16 cellular contexts compared by ENCODE assay signal in the genomic region with DNA sequence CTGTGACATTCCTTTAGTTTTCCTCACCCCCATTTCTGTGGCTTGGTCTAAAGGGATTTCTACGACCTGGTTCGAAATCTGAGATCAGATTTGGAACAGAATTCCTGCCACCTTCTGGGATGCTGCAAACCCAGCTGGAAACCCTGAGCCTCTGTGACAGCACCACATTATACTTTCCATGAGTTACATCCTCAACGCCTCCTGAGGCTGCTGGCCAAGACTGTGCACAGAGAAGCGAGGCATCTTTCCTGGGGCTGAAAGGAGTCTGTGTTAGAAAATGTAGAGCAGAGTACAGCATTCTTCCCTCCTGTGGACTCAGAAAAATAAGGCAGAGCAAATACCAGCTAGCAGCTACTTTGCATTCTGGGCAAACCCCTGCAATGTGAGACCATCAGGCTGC.
A peak's percentile ranks its signal among the peaks of the same experiment; 100 is the strongest.
DNase-seq lines count a peak whose midpoint lies in the region; ATAC-seq, FAIRE-seq and TF ChIP-seq lines count a peak whose summit lies in the region.
"Had no signal": no experiment of that assay in that cellular context is flagged by ENCODE, and none has a peak within 500 bp of the region (broad histone marks: within the 10 kb centered on the region; RNA-seq: fewer than 3 reads in every experiment).

No MANE protein-coding gene starts in this region.

- BruUV-seq in HepG2 (replicated peaks; lab: Mats Ljungman, UMichigan) (no TSS peak), PC-3 (replicated peaks; lab: Mats Ljungman, UMichigan) (no TSS peak)

- no peak overlapping the region for H3K27ac ChIP-seq in HepG2 (ENCODE audit: extremely low read length, insufficient read depth, low read length)
- H3K27ac ChIP-seq in right lobe of liver: no peak overlapping the region
- no peak overlapping the region for H3K27ac ChIP-seq in PC-3 (ENCODE audit: low read length)
- H3K27ac ChIP-seq: 22Rv1, RWPE1 had no signal

- H3K4me3 ChIP-seq in HepG2 (replicated peaks in 1 of 3; ENCODE audit: insufficient read depth in 1 of 3, low read depth in 2 of 3, low read length in 3 of 3) (no peak overlapping the region), right lobe of liver (no peak overlapping the region), PC-3 (ENCODE audit: low read length) (no peak overlapping the region), lower leg skin (ENCODE audit: low read depth, poor library complexity, severe bottlenecking) (no peak overlapping the region)
- H3K4me3 ChIP-seq: GM12878 had no signal

- intact Hi-C loops in HepG2 (cut with micrococcal nuclease; ENCODE audit: unreplicated experiment): no loop called here
- intact Hi-C loops in right lobe of liver (cut with DNase I): no loop called here
- intact Hi-C loops in PC-3 (cut with micrococcal nuclease): no loop called here
- intact Hi-C loops in lower leg skin (cut with DNase I; ENCODE audit: low total_unique reads): no loop called here

- POLR2A ChIA-PET in HepG2 (lab: Yijun Ruan, JAX) (no interaction called here), PC-3 (lab: Charles Lee; ENCODE audit: unreplicated experiment) (no interaction called here)

- no peaks in the 10 kb centered on the region for H4K20me1 ChIP-seq in HepG2 (ENCODE audit: insufficient read depth, low read length)
- H4K20me1 ChIP-seq in PC-3 (ENCODE audit: low read length): no peaks in the 10 kb centered on the region

- ATAC-seq in HepG2: 0 out of 3 replicates have a peak, but pooled peaks have one; percentile 13
- no peak for ATAC-seq in right lobe of liver
- ATAC-seq in PC-3: no peak
- ATAC-seq: CD8-positive, alpha-beta T cell; GM12878 had no signal

- no peaks in the 10 kb centered on the region for H3K9me2 ChIP-seq in PC-3 (replicated peaks; ENCODE audit: low read length)

- in situ Hi-C loops in HepG2 (cut with HindIII; ENCODE audit: extremely low pct_ligation_motif_present, low pct_unique_long_range_greater_than_20kb): no loop called here

- no peak overlapping the region for H3K4me2 ChIP-seq in HepG2 (ENCODE audit: low read depth, low read length)
- no peak overlapping the region for H3K4me2 ChIP-seq in PC-3 (ENCODE audit: low read length)

- TF ChIP-seq POLR2A in HepG2 (IDR thresholded peaks at IDR 0.05; ENCODE audit: insufficient read depth in 1 of 2, low read depth in 2 of 2, low read length in 2 of 2) (no peak), right lobe of liver (IDR thresholded peaks at IDR 0.05) (no peak), lower leg skin (IDR thresholded peaks at IDR 0.05) (no peak)

- FAIRE-seq in HepG2 (lab: Jason Lieb, UNC): no peak
- FAIRE-seq: G401.6, GM12878 had no signal

- H3K9me3 ChIP-seq in HepG2 (ENCODE audit: low read length) (no peaks in the 10 kb centered on the region), right lobe of liver (no peaks in the 10 kb centered on the region), PC-3 (ENCODE audit: low read length) (no peaks in the 10 kb centered on the region)

- no peak for TF ChIP-seq RAD21 in HepG2 (CRISPR knock-in tag; IDR thresholded peaks at IDR 0.05)

- TF ChIP-seq CTCF in HepG2 (CRISPR knock-in tag; IDR thresholded peaks at IDR 0.05) (no peak), right lobe of liver (IDR thresholded peaks at IDR 0.05) (no peak), PC-3 (conservative IDR thresholded peaks at IDR 0.05; ENCODE audit: low read depth, low read length) (no peak), lower leg skin (IDR thresholded peaks at IDR 0.05) (no peak)

- no peaks in the 10 kb centered on the region for H3K27me3 ChIP-seq in HepG2 (ENCODE audit: control insufficient read depth in 1 of 2, insufficient read depth in 2 of 2, low read length in 2 of 2)
- no peaks in the 10 kb centered on the region for H3K27me3 ChIP-seq in right lobe of liver
- no peaks in the 10 kb centered on the region for H3K27me3 ChIP-seq in PC-3 (ENCODE audit: low read length)

- no peak overlapping the region for H2AFZ ChIP-seq in HepG2 (ENCODE audit: low read length)
- no peak overlapping the region for H2AFZ ChIP-seq in PC-3 (ENCODE audit: low read length)

- H3K4me1 ChIP-seq in HepG2 (ENCODE audit: insufficient read depth, low read length) (peaks cover 8% of the 10 kb centered on the region), right lobe of liver (no peaks in the 10 kb centered on the region), PC-3 (ENCODE audit: insufficient read depth, low read length) (no peaks in the 10 kb centered on the region; the same call in 1 of the 2 replicates)

- no peak overlapping the region for H3K9ac ChIP-seq in HepG2 (ENCODE audit: insufficient read depth, low read depth, low read length)
- H3K9ac ChIP-seq in PC-3 (ENCODE audit: low read length): no peak overlapping the region

- H3K36me3 ChIP-seq in HepG2 (replicated peaks in 1 of 2; ENCODE audit: control insufficient read depth in 1 of 2, insufficient read depth in 2 of 2, low read length in 2 of 2) (no peaks in the 10 kb centered on the region), right lobe of liver (no peaks in the 10 kb centered on the region), PC-3 (ENCODE audit: low read depth, low read length) (no peaks in the 10 kb centered on the region)

- DNase-seq in HepG2 (ENCODE audit: low spot score): no peak
- DNase-seq in right lobe of liver: no peak
- peak; percentile 17 for DNase-seq in globus pallidus (ENCODE audit: low spot score)
- DNase-seq in occipital lobe (lab: John Stamatoyannopoulos, UW): peak; percentile 17
- DNase-seq in cerebellar cortex (ENCODE audit: low spot score): no peak
- no peak for DNase-seq in PC-3
- no peak for DNase-seq in lower leg skin (ENCODE audit: low spot score in 2 of 2)
- DNase-seq in NCI-H748 treated with DMSO at 0.1 percent for 48 hours (lab: John Stamatoyannopoulos, UW): no peak
- DNase-seq: CD8-positive, alpha-beta T cell; KG1; NCI-H2081 treated with DMSO at 0.1 percent for 48 hours; NCI-H524 treated with DMSO at 0.1 percent for 48 hours had no signal

- H3F3A ChIP-seq in PC-3 (ENCODE audit: low read length, unreplicated experiment): no peaks in the 10 kb centered on the region

- TF ChIP-seq EP300 in HepG2 (IDR thresholded peaks at IDR 0.05; ENCODE audit: low read depth in 2 of 2, low read length in 2 of 2) (no peak), HepG2 (CRISPR knock-in tag; IDR thresholded peaks at IDR 0.05; ENCODE audit: borderline replicate concordance) (no peak)

- WGBS in HepG2 (ENCODE audit: low lambda C conversion rate): 7% methylated on average over 4 of the region's 4 CpGs
- 33% methylated on average over 1 of the region's 4 CpGs for WGBS in right lobe of liver (ENCODE audit: insufficient coverage, low coverage, low lambda C conversion rate, missing lambda C conversion rate)
- WGBS in lower leg skin, 2 donors: 24 to 34% methylated on average over 4 of the region's 4 CpGs

- H3K79me2 ChIP-seq in HepG2 (ENCODE audit: insufficient read depth, low read length) (no peaks in the 10 kb centered on the region), PC-3 (ENCODE audit: low read length) (no peaks in the 10 kb centered on the region)

- CTCF ChIA-PET in HepG2 (lab: Yijun Ruan, JAX; ENCODE audit: low intra/inter-chr PET ratio, low total read pairs): no interaction called here
- CTCF ChIA-PET in PC-3 (lab: Charles Lee): no interaction called here

TF ChIP-seq in HepG2, 621 proteins besides CTCF, POLR2A, EP300 and RAD21 (continues in another document):
- TF ChIP-seq ZBTB20 (CRISPR knock-in tag; IDR thresholded peaks at IDR 0.05; ENCODE audit: borderline replicate concordance, low read depth): no peak
- no peak for TF ChIP-seq ADNP (CRISPR knock-in tag; IDR thresholded peaks at IDR 0.05)
- TF ChIP-seq, protein P1, sequence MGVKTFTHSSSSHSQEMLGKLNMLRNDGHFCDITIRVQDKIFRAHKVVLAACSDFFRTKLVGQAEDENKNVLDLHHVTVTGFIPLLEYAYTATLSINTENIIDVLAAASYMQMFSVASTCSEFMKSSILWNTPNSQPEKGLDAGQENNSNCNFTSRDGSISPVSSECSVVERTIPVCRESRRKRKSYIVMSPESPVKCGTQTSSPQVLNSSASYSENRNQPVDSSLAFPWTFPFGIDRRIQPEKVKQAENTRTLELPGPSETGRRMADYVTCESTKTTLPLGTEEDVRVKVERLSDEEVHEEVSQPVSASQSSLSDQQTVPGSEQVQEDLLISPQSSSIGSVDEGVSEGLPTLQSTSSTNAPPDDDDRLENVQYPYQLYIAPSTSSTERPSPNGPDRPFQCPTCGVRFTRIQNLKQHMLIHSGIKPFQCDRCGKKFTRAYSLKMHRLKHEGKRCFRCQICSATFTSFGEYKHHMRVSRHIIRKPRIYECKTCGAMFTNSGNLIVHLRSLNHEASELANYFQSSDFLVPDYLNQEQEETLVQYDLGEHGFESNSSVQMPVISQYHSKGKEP (CRISPR knock-in tag; IDR thresholded peaks at IDR 0.05): no peak
- TF ChIP-seq, protein P2, sequence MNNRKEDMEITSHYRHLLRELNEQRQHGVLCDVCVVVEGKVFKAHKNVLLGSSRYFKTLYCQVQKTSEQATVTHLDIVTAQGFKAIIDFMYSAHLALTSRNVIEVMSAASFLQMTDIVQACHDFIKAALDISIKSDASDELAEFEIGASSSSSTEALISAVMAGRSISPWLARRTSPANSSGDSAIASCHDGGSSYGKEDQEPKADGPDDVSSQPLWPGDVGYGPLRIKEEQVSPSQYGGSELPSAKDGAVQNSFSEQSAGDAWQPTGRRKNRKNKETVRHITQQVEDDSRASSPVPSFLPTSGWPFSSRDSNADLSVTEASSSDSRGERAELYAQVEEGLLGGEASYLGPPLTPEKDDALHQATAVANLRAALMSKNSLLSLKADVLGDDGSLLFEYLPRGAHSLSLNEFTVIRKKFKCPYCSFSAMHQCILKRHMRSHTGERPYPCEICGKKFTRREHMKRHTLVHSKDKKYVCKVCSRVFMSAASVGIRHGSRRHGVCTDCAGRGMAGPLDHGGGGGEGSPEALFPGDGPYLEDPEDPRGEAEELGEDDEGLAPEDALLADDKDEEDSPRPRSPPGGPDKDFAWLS (CRISPR knock-in tag; IDR thresholded peaks at IDR 0.05; ENCODE audit: borderline replicate concordance): no peak
- TF ChIP-seq ZNF629 (CRISPR knock-in tag; conservative IDR thresholded peaks at IDR 0.05): no peak
- no peak for TF ChIP-seq ZBTB49 (CRISPR knock-in tag; IDR thresholded peaks at IDR 0.05; ENCODE audit: borderline replicate concordance)

Comparison
In these comparisons a context has a peak if more than half of its experiments do, and no peak if none do; other contexts are left out.
1. DNase-seq: peak in globus pallidus (single experiment) and occipital lobe (single experiment); none in HepG2 (single experiment), right lobe of liver (0 of 3), cerebellar cortex (single experiment), PC-3 (single experiment), lower leg skin (0 of 2) and NCI-H748 treated with DMSO at 0.1 percent for 48 hours (single experiment).